ENCODE assay signal across 18 cellular contexts in genomic region chr2:226898121-226898520, GRCh38.
"Had no signal": no experiment of that assay in that cellular context is flagged by ENCODE, and none has a peak within 500 bp of the region (broad histone marks: within the 10 kb centered on the region; RNA-seq: fewer than 3 reads in every experiment).

No MANE protein-coding gene starts in this region.

- H3K4me1 ChIP-seq: Peyer's patch, SJCRH30 had no signal

- H2AFZ ChIP-seq: PC-9 had no signal

- H3K27ac ChIP-seq: KMS-11, PC-9, Peyer's patch, SJCRH30 had no signal

- H3K9me3 ChIP-seq: Peyer's patch, SJCRH30 had no signal

- DNase-seq: Kasumi-1, MM.1S, NCI-H1092 treated with DMSO at 0.1 percent for 48 hours, NCI-H187, NCI-H2081 treated with DMSO at 0.1 percent for 48 hours, NCI-H2227 treated with DMSO at 0.1 percent for 48 hours, NCI-H446, NCI-H510A, NCI-H69, NCI-H774, OCI-M1, PC-9, Peyer's patch, SHP77 treated with DMSO at 0.1 percent for 48 hours, SJCRH30 had no signal

- ATAC-seq: K562, SK-N-SH treated with all-trans-retinoic acid at 6 μM for 48 hours had no signal

- H3K36me3 ChIP-seq: Peyer's patch, SJCRH30 had no signal

- H3K4me3 ChIP-seq: K562, PC-9, Peyer's patch, SJCRH30 had no signal

- H3K9ac ChIP-seq: KMS-11 had no signal

- H3K27me3 ChIP-seq: Peyer's patch, SJCRH30 had no signal

- H3K4me2 ChIP-seq: KMS-11, PC-9 had no signal
